In the genomic region with DNA sequence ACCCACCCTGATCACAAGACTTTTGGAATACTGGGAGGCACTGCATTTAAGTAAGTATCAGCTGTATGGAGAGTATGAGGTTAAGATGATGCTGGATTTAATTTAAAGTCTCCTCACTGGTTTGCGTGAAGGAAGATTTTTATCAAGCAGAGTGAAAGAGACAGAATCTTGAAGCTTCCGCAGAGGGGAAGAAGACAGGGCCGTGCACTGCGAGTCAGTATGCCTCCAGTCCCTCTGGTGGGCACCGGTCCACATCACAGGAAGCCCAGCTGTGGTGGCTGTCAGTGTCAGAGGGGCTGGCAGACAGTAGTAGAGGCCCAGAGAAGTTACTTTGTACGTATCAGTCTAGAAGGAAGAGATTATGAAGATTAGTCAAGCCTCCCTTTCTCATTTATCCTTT, we compare ENCODE assay signal across 8 cellular contexts.
A peak's percentile ranks its signal among the peaks of the same experiment; 100 is the strongest.
DNase-seq lines count a peak whose midpoint lies in the region; ATAC-seq and TF ChIP-seq lines count a peak whose summit lies in the region.

No MANE protein-coding gene starts in this region.

- peak; percentile 52; the same call in 1 of the 2 replicates for TF ChIP-seq RAD21 in IMR-90 (IDR thresholded peaks at IDR 0.05; ENCODE audit: low read length)

- H3K9ac ChIP-seq in IMR-90 (ENCODE audit: low read depth, low read length): no peak overlapping the region

- H2BK20ac ChIP-seq in IMR-90 (ENCODE audit: low read depth, low read length): no peak overlapping the region

- peaks cover 27 to 69% of the 10 kb centered on the region in 2 experiments for H3K79me1 ChIP-seq in IMR-90 (ENCODE audit: low read depth in 1 of 2, low read length in 2 of 2)

- H3K23ac ChIP-seq in IMR-90 (ENCODE audit: low read depth, low read length): no peak overlapping the region

- no peak overlapping the region for H3K14ac ChIP-seq in IMR-90 (replicated peaks; ENCODE audit: low read depth, low read length)

- TF ChIP-seq POLR2A in IMR-90 (IDR thresholded peaks at IDR 0.05; ENCODE audit: low read depth, low read length): no peak

- peaks cover 6% of the 10 kb centered on the region for H3K36me3 ChIP-seq in IMR-90 (ENCODE audit: control insufficient read depth, insufficient read depth, low read length)
- H3K36me3 ChIP-seq in lower lobe of right lung: no peaks in the 10 kb centered on the region
- H3K36me3 ChIP-seq in tibial artery: peaks cover 0 to 4% (median 0%) of the 10 kb centered on the region in 3 donors

- H3K56ac ChIP-seq in IMR-90 (ENCODE audit: extremely low read depth, insufficient read depth, low read length): no peak overlapping the region

- H2BK15ac ChIP-seq in IMR-90 (ENCODE audit: low read depth, low read length): no peak overlapping the region

- H3K9me1 ChIP-seq in IMR-90 (ENCODE audit: insufficient read depth, low read length): peaks cover 24% of the 10 kb centered on the region

- 70% methylated on average over 4 of the region's 6 CpGs; no CpG with 5 or more reads in 1 of the 2 experiments for WGBS in IMR-90 (ENCODE audit: extremely low coverage in 2 of 2, insufficient read length in 1 of 2), 2 experiments

- peaks cover 26% of the 10 kb centered on the region; the same call in 1 of the 2 replicates for H4K20me1 ChIP-seq in IMR-90 (ENCODE audit: insufficient read depth, low read length)

- TF ChIP-seq CTCF in IMR-90 (conservative IDR thresholded peaks at IDR 0.05; ENCODE audit: low read depth, low read length) (peak; percentile 35), dorsolateral prefrontal cortex (IDR thresholded peaks at IDR 0.05 in 54 of 56, conservative IDR thresholded peaks at IDR 0.05 in 2 of 56; ENCODE audit: low read depth in 1 of 56, partially characterized antibody in 56 of 56) (peak in 43 of 56 donors; percentile 10 to 56 (median 37)), lower lobe of right lung (IDR thresholded peaks at IDR 0.05) (peak; percentile 18), tibial artery (IDR thresholded peaks at IDR 0.05) (no peak)

- peak overlapping the region; percentile 69 for H3K4ac ChIP-seq in IMR-90 (ENCODE audit: low read depth, low read length)

- H3K9me3 ChIP-seq in IMR-90 (ENCODE audit: control insufficient read depth, insufficient read depth, low read length) (no peaks in the 10 kb centered on the region), lower lobe of right lung (no peaks in the 10 kb centered on the region), tibial artery (no peaks in the 10 kb centered on the region)

- no peak overlapping the region for H2BK120ac ChIP-seq in IMR-90 (ENCODE audit: low read depth, low read length)

- no TSS peak for BruUV-seq in IMR-90 (replicated peaks; lab: Mats Ljungman, UMichigan)

- H3K27ac ChIP-seq in IMR-90 (ENCODE audit: insufficient read depth, low read length) (no peak overlapping the region), dorsolateral prefrontal cortex (peak overlapping the region in 6 of 59 donors; percentile 11 to 59 (median 26)), lower lobe of right lung (no peak overlapping the region), tibial artery (peak overlapping the region in 1 of 2 donors; percentile 49)

- no peak overlapping the region for H3K18ac ChIP-seq in IMR-90 (ENCODE audit: low read depth, low read length)

- H3K4me3 ChIP-seq in IMR-90 (ENCODE audit: insufficient read depth, low read depth, low read length): no peak overlapping the region
- H3K4me3 ChIP-seq in dorsolateral prefrontal cortex: peak overlapping the region in 33 of 59 donors; percentile 1 to 54 (median 23)
- no peak overlapping the region for H3K4me3 ChIP-seq in lower lobe of right lung
- H3K4me3 ChIP-seq in tibial artery: no peak overlapping the region

- H2BK5ac ChIP-seq in IMR-90 (ENCODE audit: low read depth, low read length, poor library complexity, severe bottlenecking): no peak overlapping the region

- DNase-seq in AG08395 (ENCODE audit: low spot score) (peak; percentile 43), IMR-90 (peak; percentile 27), dorsolateral prefrontal cortex (peak in 9 of 10 donors; percentile 40 to 64 (median 55)), lower lobe of right lung (peak; percentile 50), tibial artery (no peak), NCI-H748 (lab: John Stamatoyannopoulos, UW; ENCODE audit: unreplicated experiment) (no peak), GDM1 (lab: John Stamatoyannopoulos, UW) (no peak), A172 (ENCODE audit: low spot score) (no peak)

- H4K91ac ChIP-seq in IMR-90 (ENCODE audit: insufficient read depth, low read depth, low read length): no peak overlapping the region

- no peak overlapping the region for H3K4me2 ChIP-seq in IMR-90 (ENCODE audit: low read depth, low read length)

- intact Hi-C loops in IMR-90 (cut with micrococcal nuclease) (no loop called here), dorsolateral prefrontal cortex (cut with DNase I) (no loop called here), lower lobe of right lung (cut with DNase I) (no loop called here), tibial artery (cut with DNase I; ENCODE audit: low total_unique reads) (no loop called here)

- no peak overlapping the region for H4K5ac ChIP-seq in IMR-90 (ENCODE audit: low read depth, low read length)

- H3K27me3 ChIP-seq in IMR-90 (ENCODE audit: control insufficient read depth, insufficient read depth, low read length) (no peaks in the 10 kb centered on the region), dorsolateral prefrontal cortex (no peaks in the 10 kb centered on the region), lower lobe of right lung (ENCODE audit: low read depth) (no peaks in the 10 kb centered on the region), tibial artery (no peaks in the 10 kb centered on the region)

- no peak overlapping the region for H2AFZ ChIP-seq in IMR-90 (replicated peaks; ENCODE audit: low read length, poor library complexity)

- CTCF ChIA-PET in IMR-90 (lab: Yijun Ruan, JAX): interaction anchor here (1.1 kb wide), 1 partner anchor 1053 kb away, joined by 3 read pairs; no protein-coding TSS in a partner anchor

- POLR2A ChIA-PET in IMR-90 (lab: Charles Lee; ENCODE audit: unreplicated experiment): no interaction called here

- H4K8ac ChIP-seq in IMR-90 (ENCODE audit: low read depth in 2 of 2, low read length in 2 of 2): no peak overlapping the region

- H2AK9ac ChIP-seq in IMR-90 (replicated peaks; ENCODE audit: low read depth, low read length, poor library complexity): no peak overlapping the region

- dilution Hi-C loops in IMR-90 (cut with HindIII; ENCODE audit: low sequenced_read_pairs, unreplicated experiment): no loop called here

- no peak overlapping the region for H2AK5ac ChIP-seq in IMR-90 (ENCODE audit: low read depth, low read length)

- no peak for ATAC-seq in IMR-90 (ENCODE audit: low read depth)
- ATAC-seq in lower lobe of right lung: peak in 1 of 2 donors; percentile 50

- H3K4me1 ChIP-seq in IMR-90 (ENCODE audit: control insufficient read depth, insufficient read depth, low read length): peaks cover 17% of the 10 kb centered on the region
- H3K4me1 ChIP-seq in lower lobe of right lung: peaks cover 19% of the 10 kb centered on the region
- H3K4me1 ChIP-seq in tibial artery: peaks cover 0 to 74% (median 13%) of the 10 kb centered on the region in 4 donors

- in situ Hi-C loops in IMR-90 (cut with MboI; ENCODE audit: low sequenced_read_pairs): no loop called here

TF ChIP-seq in IMR-90, 13 proteins besides CTCF, POLR2A, EP300 and RAD21:
- peak; percentile 42 for TF ChIP-seq SMC3 (IDR thresholded peaks at IDR 0.05; ENCODE audit: low read depth, low read length)
- TF ChIP-seq, protein P1, sequence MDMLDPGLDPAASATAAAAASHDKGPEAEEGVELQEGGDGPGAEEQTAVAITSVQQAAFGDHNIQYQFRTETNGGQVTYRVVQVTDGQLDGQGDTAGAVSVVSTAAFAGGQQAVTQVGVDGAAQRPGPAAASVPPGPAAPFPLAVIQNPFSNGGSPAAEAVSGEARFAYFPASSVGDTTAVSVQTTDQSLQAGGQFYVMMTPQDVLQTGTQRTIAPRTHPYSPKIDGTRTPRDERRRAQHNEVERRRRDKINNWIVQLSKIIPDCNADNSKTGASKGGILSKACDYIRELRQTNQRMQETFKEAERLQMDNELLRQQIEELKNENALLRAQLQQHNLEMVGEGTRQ (IDR thresholded peaks at IDR 0.05; ENCODE audit: low read depth, low read length): no peak
TF ChIP-seq in IMR-90: peak in this region for 1.

Comparison
In these comparisons a context has a peak if more than half of its experiments do, and no peak if none do; other contexts are left out.
1. DNase-seq: peak in AG08395 (single experiment), IMR-90 (single experiment), dorsolateral prefrontal cortex (9 of 10) and lower lobe of right lung (single experiment); none in tibial artery (0 of 2), NCI-H748 (single experiment), GDM1 (single experiment) and A172 (single experiment).
2. H3K4me3 ChIP-seq: peak in dorsolateral prefrontal cortex (33 of 59); none in IMR-90 (single experiment), lower lobe of right lung (single experiment) and tibial artery (0 of 2).
3. CTCF ChIP-seq: peak in IMR-90 (single experiment), dorsolateral prefrontal cortex (43 of 56) and lower lobe of right lung (single experiment); none in tibial artery (0 of 2).